Comparison of ENCODE assay signal across 9 cellular contexts in genomic region chr15:26974120-26974780, GRCh38. TPM values are rescaled to one million over a fixed set of nuclear protein-coding genes. Genes with fewer than 3 reads are reported as not detected.
A peak's percentile ranks its signal among the peaks of the same experiment; 100 is the strongest.
DNase-seq lines count a peak whose midpoint lies in the region; ATAC-seq and TF ChIP-seq lines count a peak whose summit lies in the region.
"Had no signal": no experiment of that assay in that cellular context is flagged by ENCODE, and none has a peak within 500 bp of the region (broad histone marks: within the 10 kb centered on the region; RNA-seq: fewer than 3 reads in every experiment).

No MANE protein-coding gene starts in this region.

- no peak for TF ChIP-seq POLR2A in NB4 (IDR thresholded peaks at IDR 0.05; ENCODE audit: extremely low read depth, insufficient read length)

- no peak overlapping the region for H3K4me2 ChIP-seq in neural cell (ENCODE audit: low read length)

- no peaks in the 10 kb centered on the region for H3K9me3 ChIP-seq in WERI-Rb-1 (ENCODE audit: severe bottlenecking)
- H3K9me3 ChIP-seq in neural cell (ENCODE audit: low read length): no peaks in the 10 kb centered on the region

- H2AFZ ChIP-seq in neural cell (ENCODE audit: low read depth, low read length): no peak overlapping the region

- TF ChIP-seq RAD21 in neural cell (conservative IDR thresholded peaks at IDR 0.05): peak; percentile 79

- no peak overlapping the region for H3K9ac ChIP-seq in neural cell (ENCODE audit: low read length)

- H3F3A ChIP-seq in neural cell (ENCODE audit: insufficient read depth, low read length, poor library complexity, severe bottlenecking): no peaks in the 10 kb centered on the region

- no peak for ATAC-seq in GM18858 (IDR thresholded peaks at IDR 0.05; ENCODE audit: unreplicated experiment)
- no peak for ATAC-seq in HG03280 (IDR thresholded peaks at IDR 0.05; ENCODE audit: unreplicated experiment)

- peaks cover 6% of the 10 kb centered on the region for H3K27me3 ChIP-seq in WERI-Rb-1 (ENCODE audit: insufficient read depth, low read depth, severe bottlenecking)
- peaks cover 14% of the 10 kb centered on the region for H3K27me3 ChIP-seq in neural cell (ENCODE audit: insufficient read depth, low read depth, low read length)

- DNase-seq in DMS53 (lab: John Stamatoyannopoulos, UW) (peak; percentile 70), NB4 (ENCODE audit: low read depth) (peak; percentile 26), WERI-Rb-1 (peak; percentile 11), GOT3 (lab: John Stamatoyannopoulos, UW) (no peak), cerebellum (ENCODE audit: low spot score) (no peak)

- H3K4me3 ChIP-seq in NB4 (ENCODE audit: low read depth, low read length) (no peak overlapping the region), WERI-Rb-1 (ENCODE audit: low read depth, low read length) (no peak overlapping the region), neural cell (ENCODE audit: low read length) (no peak overlapping the region)
- H3K4me3 ChIP-seq: coronary artery had no signal

- H3K79me2 ChIP-seq in neural cell (replicated peaks; ENCODE audit: insufficient read depth, low read length): no peaks in the 10 kb centered on the region

- no peaks in the 10 kb centered on the region for H3K36me3 ChIP-seq in WERI-Rb-1
- no peaks in the 10 kb centered on the region for H3K36me3 ChIP-seq in neural cell (ENCODE audit: insufficient read depth, low read length)

- H3K9me2 ChIP-seq in neural cell (ENCODE audit: insufficient read depth, low read length): no peaks in the 10 kb centered on the region

- no peaks in the 10 kb centered on the region for H4K20me1 ChIP-seq in neural cell (ENCODE audit: insufficient read depth)

- TF ChIP-seq CTCF in NB4 (IDR thresholded peaks at IDR 0.05; ENCODE audit: low read depth, low read length): peak; percentile 37
- peak; percentile 40 for TF ChIP-seq CTCF in WERI-Rb-1 (IDR thresholded peaks at IDR 0.05; ENCODE audit: low read depth, low read length)
- TF ChIP-seq CTCF in neural cell (IDR thresholded peaks at IDR 0.05; ENCODE audit: poor library complexity, severe bottlenecking): peak; percentile 78

- H3K27ac ChIP-seq in WERI-Rb-1 (no peak overlapping the region), neural cell (ENCODE audit: low read length) (no peak overlapping the region)
- H3K27ac ChIP-seq: coronary artery had no signal

- TF ChIP-seq EP300 in neural cell (conservative IDR thresholded peaks at IDR 0.05; ENCODE audit: poor library complexity, severe bottlenecking): no peak

TF ChIP-seq in neural cell, 6 proteins besides CTCF, POLR2A, EP300 and RAD21:
- TF ChIP-seq EZH2 (IDR thresholded peaks at IDR 0.05; ENCODE audit: borderline replicate concordance, insufficient read depth, low read length, poor library complexity, severe bottlenecking) (no peak), SMC3 (conservative IDR thresholded peaks at IDR 0.05; ENCODE audit: poor library complexity) (peak; percentile 80)
TF ChIP-seq in neural cell: peak in this region for 1.

RNA-seq across cellular contexts. Expression of gene GABRG3, which starts 3.3 kb away (rescaled TPM):
- polyA plus RNA-seq in neural cell: 0.80 and 1.2 TPM in 2 replicates
- polyA minus RNA-seq in neural cell: 5.7 and 7.1 TPM in 2 replicates
- total RNA-seq in cerebellum: 14.0 TPM

Comparison
In these comparisons a context has a peak if more than half of its experiments do, and no peak if none do; other contexts are left out.
1. DNase-seq: peak in DMS53 (single experiment), NB4 (single experiment) and WERI-Rb-1 (single experiment); none in GOT3 (single experiment) and cerebellum (single experiment).
2. Peak in every context shown above with its lines, with median percentiles within 50 percentile points of each other: CTCF ChIP-seq.